In the genomic region with DNA sequence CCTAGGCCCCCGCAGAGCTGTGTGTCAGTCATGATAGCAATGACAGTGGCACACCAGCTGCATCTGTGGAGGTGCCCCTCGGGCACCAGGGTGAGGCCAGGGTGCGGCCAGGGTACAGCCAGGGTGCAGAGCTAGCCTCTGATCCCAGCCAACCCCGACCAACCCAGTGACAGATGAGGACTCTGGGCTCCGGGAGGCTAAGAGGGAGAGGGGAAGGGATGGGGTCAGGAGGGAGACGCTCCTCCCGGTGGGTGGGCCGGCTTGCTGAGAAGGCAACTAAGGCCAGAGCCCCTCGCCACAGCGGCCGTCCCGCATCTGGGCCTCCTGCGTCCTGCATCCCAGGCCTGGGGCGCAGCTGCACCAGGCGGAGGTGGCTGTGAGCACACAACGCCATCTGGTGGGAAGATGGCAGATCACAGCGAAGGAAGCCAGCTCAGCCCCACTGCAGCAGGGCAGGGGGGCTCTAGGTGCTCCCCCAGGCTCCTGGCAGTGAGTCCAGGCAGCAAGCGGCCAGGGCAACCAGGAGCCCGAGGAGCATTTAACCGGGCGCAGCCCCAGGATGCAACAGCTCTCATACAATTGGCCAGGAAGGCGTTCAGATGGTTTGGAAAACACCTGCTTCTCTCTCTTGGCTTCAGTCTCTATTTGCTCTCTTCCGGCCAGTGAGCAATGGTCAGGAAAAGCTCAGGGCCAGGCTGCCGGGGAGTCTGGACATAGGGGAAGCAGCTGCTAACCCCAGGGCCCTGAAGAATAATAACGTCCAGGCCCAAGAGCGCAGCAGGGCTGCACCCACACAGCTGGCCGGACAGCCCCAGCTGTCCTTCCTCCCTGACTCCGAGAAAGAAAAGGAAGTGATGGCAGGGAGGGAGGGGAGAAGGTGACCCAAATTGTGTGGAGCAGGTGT, we compare ENCODE assay signal across 1 cellular context.
TF ChIP-seq lines count a peak whose summit lies in the region.

No MANE protein-coding gene starts in this region.

TF ChIP-seq in HepG2, 621 proteins besides CTCF, POLR2A, EP300 and RAD21 (continued from another document and continues in another):
- TF ChIP-seq, protein P1, sequence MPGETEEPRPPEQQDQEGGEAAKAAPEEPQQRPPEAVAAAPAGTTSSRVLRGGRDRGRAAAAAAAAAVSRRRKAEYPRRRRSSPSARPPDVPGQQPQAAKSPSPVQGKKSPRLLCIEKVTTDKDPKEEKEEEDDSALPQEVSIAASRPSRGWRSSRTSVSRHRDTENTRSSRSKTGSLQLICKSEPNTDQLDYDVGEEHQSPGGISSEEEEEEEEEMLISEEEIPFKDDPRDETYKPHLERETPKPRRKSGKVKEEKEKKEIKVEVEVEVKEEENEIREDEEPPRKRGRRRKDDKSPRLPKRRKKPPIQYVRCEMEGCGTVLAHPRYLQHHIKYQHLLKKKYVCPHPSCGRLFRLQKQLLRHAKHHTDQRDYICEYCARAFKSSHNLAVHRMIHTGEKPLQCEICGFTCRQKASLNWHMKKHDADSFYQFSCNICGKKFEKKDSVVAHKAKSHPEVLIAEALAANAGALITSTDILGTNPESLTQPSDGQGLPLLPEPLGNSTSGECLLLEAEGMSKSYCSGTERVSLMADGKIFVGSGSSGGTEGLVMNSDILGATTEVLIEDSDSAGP (CRISPR knock-in tag; IDR thresholded peaks at IDR 0.05; ENCODE audit: borderline replicate concordance) = 0 out of 2 replicates have a peak, but pooled peaks have one; percentile 28
- TF ChIP-seq ZNF263 (CRISPR knock-in tag; IDR thresholded peaks at IDR 0.05) = peak; percentile 80
- TF ChIP-seq, protein P2, sequence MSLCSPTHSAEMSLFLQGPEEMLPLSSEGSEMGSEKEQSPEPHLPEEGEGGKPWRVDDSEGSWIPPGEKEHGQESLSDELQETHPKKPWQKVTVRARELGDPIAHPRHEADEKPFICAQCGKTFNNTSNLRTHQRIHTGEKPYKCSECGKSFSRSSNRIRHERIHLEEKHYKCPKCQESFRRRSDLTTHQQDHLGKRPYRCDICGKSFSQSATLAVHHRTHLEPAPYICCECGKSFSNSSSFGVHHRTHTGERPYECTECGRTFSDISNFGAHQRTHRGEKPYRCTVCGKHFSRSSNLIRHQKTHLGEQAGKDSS (CRISPR knock-in tag; IDR thresholded peaks at IDR 0.05; ENCODE audit: borderline replicate concordance, low read depth) = peak; percentile 39; the same call in 1 of the 2 replicates
- TF ChIP-seq FOXJ3 (CRISPR knock-in tag; IDR thresholded peaks at IDR 0.05; ENCODE audit: borderline replicate concordance) = no peak
- TF ChIP-seq MTF2 (CRISPR knock-in tag; IDR thresholded peaks at IDR 0.05; ENCODE audit: borderline replicate concordance) = peak; percentile 78; the same call in 1 of the 2 replicates
- no peak for TF ChIP-seq NONO (IDR thresholded peaks at IDR 0.05)
- TF ChIP-seq NONO (CRISPR knock-in tag; conservative IDR thresholded peaks at IDR 0.05) = 0 out of 2 replicates have a peak, but pooled peaks have one; percentile 26
- TF ChIP-seq ZNF839 (CRISPR knock-in tag; IDR thresholded peaks at IDR 0.05; ENCODE audit: borderline replicate concordance) = peak; percentile 74; the same call in 1 of the 2 replicates
- no peak for TF ChIP-seq ATF7-NPFF (CRISPR knock-in tag; IDR thresholded peaks at IDR 0.05; ENCODE audit: low read depth)
- peak; percentile 56 for TF ChIP-seq HNRNPLL (IDR thresholded peaks at IDR 0.05; ENCODE audit: low read depth, low read length, poor library complexity, severe bottlenecking)
- no peak for TF ChIP-seq ZNF672 (CRISPR knock-in tag; IDR thresholded peaks at IDR 0.05)
- TF ChIP-seq MBD4 (IDR thresholded peaks at IDR 0.05; ENCODE audit: borderline replicate concordance, low read length) = no peak
- TF ChIP-seq GATAD2A (CRISPR knock-in tag; IDR thresholded peaks at IDR 0.05) = no peak
- peak; percentile 78 for TF ChIP-seq KDM2A (CRISPR knock-in tag; IDR thresholded peaks at IDR 0.05; ENCODE audit: borderline replicate concordance, low read depth)
- TF ChIP-seq TAF15 (IDR thresholded peaks at IDR 0.05; ENCODE audit: low read depth, low read length, poor library complexity, severe bottlenecking) = peak; percentile 69
- TF ChIP-seq HMG20A (CRISPR knock-in tag; IDR thresholded peaks at IDR 0.05; ENCODE audit: borderline replicate concordance) = no peak
- peak; percentile 57; the same call in 1 of the 2 replicates for TF ChIP-seq ZFX (CRISPR knock-in tag; IDR thresholded peaks at IDR 0.05; ENCODE audit: low read depth)
- peak; percentile 33 for TF ChIP-seq YY1 (IDR thresholded peaks at IDR 0.05; ENCODE audit: insufficient read depth, insufficient replicate concordance, low read depth, low read length)
- TF ChIP-seq ZNF350 (CRISPR knock-in tag; IDR thresholded peaks at IDR 0.05; ENCODE audit: borderline replicate concordance, low read depth) = peak; percentile 34; the same call in 1 of the 2 replicates
- peak; percentile 45; the same call in 1 of the 2 replicates for TF ChIP-seq SALL1 (CRISPR knock-in tag; IDR thresholded peaks at IDR 0.05)
- TF ChIP-seq, protein P3, sequence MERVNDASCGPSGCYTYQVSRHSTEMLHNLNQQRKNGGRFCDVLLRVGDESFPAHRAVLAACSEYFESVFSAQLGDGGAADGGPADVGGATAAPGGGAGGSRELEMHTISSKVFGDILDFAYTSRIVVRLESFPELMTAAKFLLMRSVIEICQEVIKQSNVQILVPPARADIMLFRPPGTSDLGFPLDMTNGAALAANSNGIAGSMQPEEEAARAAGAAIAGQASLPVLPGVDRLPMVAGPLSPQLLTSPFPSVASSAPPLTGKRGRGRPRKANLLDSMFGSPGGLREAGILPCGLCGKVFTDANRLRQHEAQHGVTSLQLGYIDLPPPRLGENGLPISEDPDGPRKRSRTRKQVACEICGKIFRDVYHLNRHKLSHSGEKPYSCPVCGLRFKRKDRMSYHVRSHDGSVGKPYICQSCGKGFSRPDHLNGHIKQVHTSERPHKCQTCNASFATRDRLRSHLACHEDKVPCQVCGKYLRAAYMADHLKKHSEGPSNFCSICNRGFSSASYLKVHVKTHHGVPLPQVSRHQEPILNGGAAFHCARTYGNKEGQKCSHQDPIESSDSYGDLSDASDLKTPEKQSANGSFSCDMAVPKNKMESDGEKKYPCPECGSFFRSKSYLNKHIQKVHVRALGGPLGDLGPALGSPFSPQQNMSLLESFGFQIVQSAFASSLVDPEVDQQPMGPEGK (CRISPR knock-in tag; IDR thresholded peaks at IDR 0.05) = peak; percentile 87
- 0 out of 2 replicates have a peak, but pooled peaks have one; percentile 27 for TF ChIP-seq ZNF280B (CRISPR knock-in tag; IDR thresholded peaks at IDR 0.05; ENCODE audit: borderline replicate concordance)
- no peak for TF ChIP-seq ZNF644 (CRISPR knock-in tag; IDR thresholded peaks at IDR 0.05; ENCODE audit: low read depth)
- no peak for TF ChIP-seq DNMT3B (CRISPR knock-in tag; conservative IDR thresholded peaks at IDR 0.05)
- TF ChIP-seq STAG1 (CRISPR knock-in tag; IDR thresholded peaks at IDR 0.05) = peak; percentile 93
- no peak for TF ChIP-seq PHF5A (CRISPR knock-in tag; IDR thresholded peaks at IDR 0.05; ENCODE audit: low read depth, unreplicated experiment)
- peak; percentile 57; the same call in 1 of the 2 replicates for TF ChIP-seq GABPB1 (CRISPR knock-in tag; IDR thresholded peaks at IDR 0.05)
- TF ChIP-seq, protein P4, sequence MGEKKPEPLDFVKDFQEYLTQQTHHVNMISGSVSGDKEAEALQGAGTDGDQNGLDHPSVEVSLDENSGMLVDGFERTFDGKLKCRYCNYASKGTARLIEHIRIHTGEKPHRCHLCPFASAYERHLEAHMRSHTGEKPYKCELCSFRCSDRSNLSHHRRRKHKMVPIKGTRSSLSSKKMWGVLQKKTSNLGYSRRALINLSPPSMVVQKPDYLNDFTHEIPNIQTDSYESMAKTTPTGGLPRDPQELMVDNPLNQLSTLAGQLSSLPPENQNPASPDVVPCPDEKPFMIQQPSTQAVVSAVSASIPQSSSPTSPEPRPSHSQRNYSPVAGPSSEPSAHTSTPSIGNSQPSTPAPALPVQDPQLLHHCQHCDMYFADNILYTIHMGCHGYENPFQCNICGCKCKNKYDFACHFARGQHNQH (CRISPR knock-in tag; IDR thresholded peaks at IDR 0.05) = peak; percentile 52; the same call in 1 of the 2 replicates
- peak; percentile 54; the same call in 1 of the 2 replicates for TF ChIP-seq SMC3 (IDR thresholded peaks at IDR 0.05; ENCODE audit: low read length)
- 0 out of 2 replicates have a peak, but pooled peaks have one; percentile 34 for TF ChIP-seq DNMT1 (CRISPR knock-in tag; IDR thresholded peaks at IDR 0.05)
- TF ChIP-seq ZNF3 (CRISPR knock-in tag; IDR thresholded peaks at IDR 0.05) = no peak
- TF ChIP-seq RXRA (CRISPR knock-in tag; IDR thresholded peaks at IDR 0.05) = peak; percentile 44; the same call in 1 of the 2 replicates
- no peak for TF ChIP-seq HNF4A (CRISPR knock-in tag; IDR thresholded peaks at IDR 0.05)
- no peak for TF ChIP-seq AHDC1 (CRISPR knock-in tag; IDR thresholded peaks at IDR 0.05; ENCODE audit: borderline replicate concordance)
- peak; percentile 68; the same call in 1 of the 2 replicates for TF ChIP-seq ZNF768 (CRISPR knock-in tag; IDR thresholded peaks at IDR 0.05)
- peak; percentile 78 for TF ChIP-seq XRCC5 (optimal IDR thresholded peaks at IDR 0.05; ENCODE audit: low read length)
- no peak for TF ChIP-seq GZF1 (CRISPR knock-in tag; IDR thresholded peaks at IDR 0.05)
- 0 out of 2 replicates have a peak, but pooled peaks have one; percentile 33 for TF ChIP-seq SP4 (CRISPR knock-in tag; IDR thresholded peaks at IDR 0.05)
- peak; percentile 23; the same call in 1 of the 2 replicates for TF ChIP-seq NFKB2 (CRISPR knock-in tag; IDR thresholded peaks at IDR 0.05; ENCODE audit: borderline replicate concordance)
- TF ChIP-seq, protein P5, sequence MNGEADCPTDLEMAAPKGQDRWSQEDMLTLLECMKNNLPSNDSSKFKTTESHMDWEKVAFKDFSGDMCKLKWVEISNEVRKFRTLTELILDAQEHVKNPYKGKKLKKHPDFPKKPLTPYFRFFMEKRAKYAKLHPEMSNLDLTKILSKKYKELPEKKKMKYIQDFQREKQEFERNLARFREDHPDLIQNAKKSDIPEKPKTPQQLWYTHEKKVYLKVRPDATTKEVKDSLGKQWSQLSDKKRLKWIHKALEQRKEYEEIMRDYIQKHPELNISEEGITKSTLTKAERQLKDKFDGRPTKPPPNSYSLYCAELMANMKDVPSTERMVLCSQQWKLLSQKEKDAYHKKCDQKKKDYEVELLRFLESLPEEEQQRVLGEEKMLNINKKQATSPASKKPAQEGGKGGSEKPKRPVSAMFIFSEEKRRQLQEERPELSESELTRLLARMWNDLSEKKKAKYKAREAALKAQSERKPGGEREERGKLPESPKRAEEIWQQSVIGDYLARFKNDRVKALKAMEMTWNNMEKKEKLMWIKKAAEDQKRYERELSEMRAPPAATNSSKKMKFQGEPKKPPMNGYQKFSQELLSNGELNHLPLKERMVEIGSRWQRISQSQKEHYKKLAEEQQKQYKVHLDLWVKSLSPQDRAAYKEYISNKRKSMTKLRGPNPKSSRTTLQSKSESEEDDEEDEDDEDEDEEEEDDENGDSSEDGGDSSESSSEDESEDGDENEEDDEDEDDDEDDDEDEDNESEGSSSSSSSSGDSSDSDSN (CRISPR knock-in tag; IDR thresholded peaks at IDR 0.05) = peak; percentile 24; the same call in 1 of the 2 replicates
- 0 out of 2 replicates have a peak, but pooled peaks have one; percentile 9 for TF ChIP-seq ZNF776 (CRISPR knock-in tag; IDR thresholded peaks at IDR 0.05)
